ENCODE assay signal across 26 cellular contexts in the genomic region with DNA sequence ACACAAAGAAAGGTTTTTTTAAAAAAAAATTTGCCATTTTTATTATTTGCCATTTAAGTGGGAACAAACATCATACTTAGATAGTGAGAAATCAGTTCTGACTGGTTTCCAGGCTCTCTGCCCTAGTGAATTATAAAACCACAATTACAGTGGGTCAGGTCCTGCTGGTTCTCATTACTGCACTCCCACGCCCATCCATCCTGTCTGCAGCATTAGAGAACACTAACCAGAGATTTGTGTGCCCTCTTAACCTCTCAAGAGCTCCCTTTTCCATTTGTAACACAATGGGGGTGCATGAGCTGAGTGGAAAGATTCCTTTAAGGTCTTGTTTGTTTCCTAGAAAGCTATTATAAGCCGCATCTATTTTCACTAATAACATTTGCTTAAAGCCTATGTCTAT.
DNase-seq lines count a peak whose midpoint lies in the region; ATAC-seq, FAIRE-seq and TF ChIP-seq lines count a peak whose summit lies in the region.
"Had no signal": no experiment of that assay in that cellular context is flagged by ENCODE, and none has a peak within 500 bp of the region (broad histone marks: within the 10 kb centered on the region; RNA-seq: fewer than 3 reads in every experiment).

No MANE protein-coding gene starts in this region.

- H3K36me3 Mint-ChIP-seq in WTC11: no peaks in the 10 kb centered on the region
- H3K36me3 Mint-ChIP-seq: CD4-positive, CD25-positive, alpha-beta regulatory T cell; immature natural killer cell; natural killer cell had no signal

- no peak overlapping the region for H3K27ac Mint-ChIP-seq in WTC11
- H3K27ac Mint-ChIP-seq: activated CD4-positive, alpha-beta T cell treated with anti-CD3 and anti-CD28 coated beads for 36 hours; activated T-cell treated with anti-CD3 and anti-CD28 coated beads, Interleukin-2, amount 50 U/mL, for 24 hours; CD4-positive, CD25-positive, alpha-beta regulatory T cell; immature natural killer cell; natural killer cell had no signal

- DNase-seq in ELF-1 (ENCODE audit: low read depth, low spot score) (peak; percentile 8), NCI-H128 (lab: John Stamatoyannopoulos, UW; ENCODE audit: unreplicated experiment) (peak; percentile 80), WTC11 (ENCODE audit: low spot score) (no peak), frontal cortex (ENCODE audit: low spot score in 2 of 2) (no peak), HepG2 (ENCODE audit: low spot score) (no peak), D341Med (ENCODE audit: low spot score) (no peak)
- DNase-seq: activated CD4-positive, alpha-beta T cell treated with anti-CD3 and anti-CD28 coated beads for 36 hours; activated naive CD4-positive, alpha-beta T cell treated with Interleukin-2 at 50 U/mL for 16 hours; activated T-cell treated with anti-CD3 and anti-CD28 coated beads, Interleukin-2, amount 50 U/mL, for 24 hours; brain microvascular endothelial cell; CD4-positive, CD25-positive, alpha-beta regulatory T cell; effector CD8-positive, alpha-beta T cell; erythroblast; foreskin keratinocyte; GDM1; immature natural killer cell; natural killer cell; NCI-H446; NK-92 treated with Interleukin-12 subunit alpha and Interleukin-12 subunit beta, amount 100 ng/mL, for 24 hours; Peyer's patch; SJCRH30; stomach; tibial artery had no signal

- no peaks in the 10 kb centered on the region for H3K79me2 ChIP-seq in neural cell (replicated peaks; ENCODE audit: insufficient read depth, low read length)
- no peaks in the 10 kb centered on the region for H3K79me2 ChIP-seq in HepG2 (ENCODE audit: insufficient read depth, low read length)

- H3K36me3 ChIP-seq in neural cell (ENCODE audit: insufficient read depth, low read length) (no peaks in the 10 kb centered on the region), HepG2 (replicated peaks in 1 of 2; ENCODE audit: control insufficient read depth in 1 of 2, insufficient read depth in 2 of 2, low read length in 2 of 2) (no peaks in the 10 kb centered on the region)
- H3K36me3 ChIP-seq: brain microvascular endothelial cell, Peyer's patch, SJCRH30, stomach, tibial artery had no signal

- H3F3A ChIP-seq in neural cell (ENCODE audit: insufficient read depth, low read length, poor library complexity, severe bottlenecking): no peaks in the 10 kb centered on the region

- H4K20me1 ChIP-seq in neural cell (ENCODE audit: insufficient read depth) (no peaks in the 10 kb centered on the region), HepG2 (ENCODE audit: insufficient read depth, low read length) (no peaks in the 10 kb centered on the region)

- in situ Hi-C loops in HepG2 (cut with HindIII; ENCODE audit: extremely low pct_ligation_motif_present, low pct_unique_long_range_greater_than_20kb): no loop called here

- no peaks in the 10 kb centered on the region for H3K9me2 ChIP-seq in neural cell (ENCODE audit: insufficient read depth, low read length)

- no peak overlapping the region for H3K9ac ChIP-seq in neural cell (ENCODE audit: low read length)
- no peak overlapping the region for H3K9ac ChIP-seq in HepG2 (ENCODE audit: insufficient read depth, low read depth, low read length)

- H3K4me1 ChIP-seq in HepG2 (ENCODE audit: insufficient read depth, low read length): no peaks in the 10 kb centered on the region
- H3K4me1 ChIP-seq: foreskin keratinocyte, Peyer's patch, SJCRH30, stomach, tibial artery had no signal

- peaks cover 4% of the 10 kb centered on the region for H3K9me3 Mint-ChIP-seq in WTC11

- CTCF ChIA-PET in WTC11 (lab: Charles Lee): no interaction called here
- CTCF ChIA-PET in HepG2 (lab: Yijun Ruan, JAX; ENCODE audit: low intra/inter-chr PET ratio, low total read pairs): no interaction called here

- no peaks in the 10 kb centered on the region; the same call in 1 of the 2 replicates for H3K27me3 Mint-ChIP-seq in WTC11 (ENCODE audit: low read depth)
- H3K27me3 Mint-ChIP-seq: activated CD4-positive, alpha-beta T cell treated with anti-CD3 and anti-CD28 coated beads for 36 hours; activated T-cell treated with anti-CD3 and anti-CD28 coated beads, Interleukin-2, amount 50 U/mL, for 24 hours; CD4-positive, CD25-positive, alpha-beta regulatory T cell had no signal

- TF ChIP-seq EP300 in neural cell (conservative IDR thresholded peaks at IDR 0.05; ENCODE audit: poor library complexity, severe bottlenecking) (no peak), HepG2 (IDR thresholded peaks at IDR 0.05; ENCODE audit: low read depth in 2 of 2, low read length in 2 of 2) (no peak), HepG2 (CRISPR knock-in tag; IDR thresholded peaks at IDR 0.05; ENCODE audit: borderline replicate concordance) (no peak)

- WGBS in HepG2 (ENCODE audit: low lambda C conversion rate): 0% methylated on average over 2 of the region's 2 CpGs

- H3K27me3 ChIP-seq in neural cell (ENCODE audit: insufficient read depth, low read depth, low read length) (no peaks in the 10 kb centered on the region), HepG2 (ENCODE audit: control insufficient read depth in 1 of 2, insufficient read depth in 2 of 2, low read length in 2 of 2) (no peaks in the 10 kb centered on the region)
- H3K27me3 ChIP-seq: brain microvascular endothelial cell, foreskin keratinocyte, Peyer's patch, SJCRH30, stomach, tibial artery had no signal

- intact Hi-C loops in HepG2 (cut with micrococcal nuclease; ENCODE audit: unreplicated experiment): no loop called here

- TF ChIP-seq POLR2A in HepG2 (IDR thresholded peaks at IDR 0.05; ENCODE audit: insufficient read depth in 1 of 2, low read depth in 2 of 2, low read length in 2 of 2): no peak

- no peak overlapping the region for H3K4me2 ChIP-seq in neural cell (ENCODE audit: low read length)
- H3K4me2 ChIP-seq in HepG2 (ENCODE audit: low read depth, low read length): no peak overlapping the region

- FAIRE-seq in frontal cortex (lab: Jason Lieb, UNC): no peak
- FAIRE-seq in HepG2 (lab: Jason Lieb, UNC): no peak
- FAIRE-seq: H1 had no signal

- POLR2A ChIA-PET in WTC11 (lab: Charles Lee): no interaction called here
- POLR2A ChIA-PET in HepG2 (lab: Yijun Ruan, JAX): no interaction called here

- H3K4me3 ChIP-seq in neural cell (ENCODE audit: low read length) (no peak overlapping the region), HepG2 (replicated peaks in 1 of 3; ENCODE audit: insufficient read depth in 1 of 3, low read depth in 2 of 3, low read length in 3 of 3) (no peak overlapping the region)
- H3K4me3 ChIP-seq: Peyer's patch, SJCRH30, stomach, tibial artery had no signal

- peaks cover 14% of the 10 kb centered on the region for H3K4me1 Mint-ChIP-seq in WTC11
- H3K4me1 Mint-ChIP-seq: activated CD4-positive, alpha-beta T cell treated with anti-CD3 and anti-CD28 coated beads for 36 hours; CD4-positive, CD25-positive, alpha-beta regulatory T cell; immature natural killer cell; natural killer cell had no signal

- no peak overlapping the region for H3K4me3 Mint-ChIP-seq in WTC11
- H3K4me3 Mint-ChIP-seq: activated CD4-positive, alpha-beta T cell treated with anti-CD3 and anti-CD28 coated beads for 36 hours; activated T-cell treated with anti-CD3 and anti-CD28 coated beads, Interleukin-2, amount 50 U/mL, for 24 hours; CD4-positive, CD25-positive, alpha-beta regulatory T cell; immature natural killer cell; natural killer cell had no signal

- H3K27ac ChIP-seq in neural cell (ENCODE audit: low read length): no peak overlapping the region
- no peak overlapping the region for H3K27ac ChIP-seq in HepG2 (ENCODE audit: extremely low read length, insufficient read depth, low read length)
- H3K27ac ChIP-seq: brain microvascular endothelial cell, foreskin keratinocyte, Peyer's patch, SJCRH30, stomach, tibial artery had no signal

- TF ChIP-seq RAD21 in neural cell (conservative IDR thresholded peaks at IDR 0.05): no peak
- no peak for TF ChIP-seq RAD21 in HepG2 (CRISPR knock-in tag; IDR thresholded peaks at IDR 0.05)

- TF ChIP-seq CTCF in WTC11 (IDR thresholded peaks at IDR 0.05) (no peak), neural cell (IDR thresholded peaks at IDR 0.05; ENCODE audit: poor library complexity, severe bottlenecking) (no peak), HepG2 (CRISPR knock-in tag; IDR thresholded peaks at IDR 0.05) (no peak)

- H3K9me3 ChIP-seq in neural cell (ENCODE audit: low read length) (no peaks in the 10 kb centered on the region), HepG2 (ENCODE audit: low read length) (no peaks in the 10 kb centered on the region)
- H3K9me3 ChIP-seq: Peyer's patch, SJCRH30, stomach had no signal

- H2AFZ ChIP-seq in neural cell (ENCODE audit: low read depth, low read length) (no peak overlapping the region), HepG2 (ENCODE audit: low read length) (no peak overlapping the region)

- peak; percentile 87 for ATAC-seq in WTC11
- ATAC-seq in HepG2: no peak
- no peak for ATAC-seq in GM18909 (IDR thresholded peaks at IDR 0.05; ENCODE audit: poor library complexity, unreplicated experiment)
- ATAC-seq: activated CD4-positive, alpha-beta T cell treated with anti-CD3 and anti-CD28 coated beads for 36 hours; foreskin keratinocyte; natural killer cell had no signal

- BruUV-seq in HepG2 (replicated peaks; lab: Mats Ljungman, UMichigan): no TSS peak

TF ChIP-seq in WTC11, 78 proteins besides CTCF, POLR2A, EP300 and RAD21 (continues in another document):
- TF ChIP-seq NFATC4 (CRISPR knock-in tag; IDR thresholded peaks at IDR 0.05) (no peak), TP53 (CRISPR knock-in tag; IDR thresholded peaks at IDR 0.05) (no peak), TEAD4 (CRISPR knock-in tag; IDR thresholded peaks at IDR 0.05) (no peak)

TF ChIP-seq in neural cell, 6 proteins besides CTCF, POLR2A, EP300 and RAD21:
- TF ChIP-seq TAF1 (IDR thresholded peaks at IDR 0.05; ENCODE audit: low read depth) (no peak), POLR2AphosphoS5 (IDR thresholded peaks at IDR 0.05) (peak; percentile 75)

TF ChIP-seq in HepG2, 621 proteins besides CTCF, POLR2A, EP300 and RAD21 (continues in another document):
- TF ChIP-seq USF2 (IDR thresholded peaks at IDR 0.05; ENCODE audit: low read depth, low read length) (no peak), USF2 (CRISPR knock-in tag; IDR thresholded peaks at IDR 0.05; ENCODE audit: borderline replicate concordance) (no peak), SIX1 (CRISPR knock-in tag; IDR thresholded peaks at IDR 0.05; ENCODE audit: borderline replicate concordance) (no peak), ZNF660 (CRISPR knock-in tag; IDR thresholded peaks at IDR 0.05; ENCODE audit: borderline replicate concordance, low read depth) (no peak)

Comparison
In these comparisons a context has a peak if more than half of its experiments do, and no peak if none do; other contexts are left out.
1. DNase-seq: peak in ELF-1 (single experiment) and NCI-H128 (single experiment); none in WTC11 (single experiment), frontal cortex (0 of 2), HepG2 (single experiment) and D341Med (single experiment).